ENCODE assay signal across 17 cellular contexts in genomic region chr7:102170417-102170970, GRCh38.
DNase-seq lines count a peak whose midpoint lies in the region; TF ChIP-seq lines count a peak whose summit lies in the region.
"Had no signal": no experiment of that assay in that cellular context is flagged by ENCODE, and none has a peak within 500 bp of the region (broad histone marks: within the 10 kb centered on the region; RNA-seq: fewer than 3 reads in every experiment).

No MANE protein-coding gene starts in this region.

- intact Hi-C loops in left ventricle myocardium inferior (cut with micrococcal nuclease): no loop called here

- H3K9me3 Mint-ChIP-seq in mesothelial cell of epicardium: no peaks in the 10 kb centered on the region
- H3K9me3 Mint-ChIP-seq: activated naive CD8-positive, alpha-beta T cell treated with anti-CD3 and anti-CD28 coated beads, Interleukin-2, amount 50 U/mL, for 24 hours had no signal

- H3K27me3 ChIP-seq in left ventricle myocardium inferior (ENCODE audit: low read depth): no peaks in the 10 kb centered on the region
- no peaks in the 10 kb centered on the region for H3K27me3 ChIP-seq in WERI-Rb-1 (ENCODE audit: insufficient read depth, low read depth, severe bottlenecking)
- H3K27me3 ChIP-seq: gastrocnemius medialis, left lung had no signal

- H3K27me3 Mint-ChIP-seq in mesothelial cell of epicardium (ENCODE audit: low read depth): no peaks in the 10 kb centered on the region
- H3K27me3 Mint-ChIP-seq: activated naive CD8-positive, alpha-beta T cell treated with anti-CD3 and anti-CD28 coated beads, Interleukin-2, amount 50 U/mL, for 24 hours had no signal

- H3K36me3 Mint-ChIP-seq in mesothelial cell of epicardium: peaks cover 33% of the 10 kb centered on the region

- H3K4me3 Mint-ChIP-seq in mesothelial cell of epicardium: no peak overlapping the region
- H3K4me3 Mint-ChIP-seq: activated naive CD8-positive, alpha-beta T cell treated with anti-CD3 and anti-CD28 coated beads, Interleukin-2, amount 50 U/mL, for 24 hours had no signal

- peak overlapping the region; percentile 27 for H3K4me3 ChIP-seq in left ventricle myocardium inferior
- no peak overlapping the region for H3K4me3 ChIP-seq in WERI-Rb-1 (ENCODE audit: low read depth, low read length)
- H3K4me3 ChIP-seq: gastrocnemius medialis, left lung had no signal

- peaks cover 67% of the 10 kb centered on the region for H3K36me3 ChIP-seq in left ventricle myocardium inferior
- peaks cover 24% of the 10 kb centered on the region for H3K36me3 ChIP-seq in WERI-Rb-1

- H3K27ac ChIP-seq in left ventricle myocardium inferior (replicated peaks) (peak overlapping the region; percentile 58), WERI-Rb-1 (no peak overlapping the region)
- H3K27ac ChIP-seq: left lung had no signal

- DNase-seq in G401 (ENCODE audit: low spot score): peak; percentile 27
- peak; percentile 52 for DNase-seq in astrocyte of the hippocampus (ENCODE audit: low read depth, low spot score)
- DNase-seq in left ventricle myocardium inferior: no peak
- peak; percentile 16 for DNase-seq in pons (ENCODE audit: low spot score)
- no peak for DNase-seq in NCI-H1694 (lab: John Stamatoyannopoulos, UW)
- no peak for DNase-seq in mesothelial cell of epicardium (ENCODE audit: low spot score in 2 of 2, unreplicated experiment in 2 of 2)
- no peak for DNase-seq in WERI-Rb-1
- no peak for DNase-seq in putamen (ENCODE audit: low spot score)
- DNase-seq: activated CD4-positive, alpha-beta T cell treated with anti-CD3 and anti-CD28 coated beads for 4 hours; activated naive CD8-positive, alpha-beta T cell treated with anti-CD3 and anti-CD28 coated beads, Interleukin-2, amount 50 U/mL, for 24 hours; AML-193; gastrocnemius medialis; NCI-H2029 treated with DMSO at 0.1 percent for 48 hours; occipital lobe; stimulated activated CD4-positive, alpha-beta T cell treated with anti-CD3 and anti-CD28 coated beads, Interleukin-1b, Interleukin-23, amount 100 ng/mL, for 48 hours; T-helper 1 cell had no signal

- peaks cover 18% of the 10 kb centered on the region for H3K4me1 ChIP-seq in left ventricle myocardium inferior

- H3K9me3 ChIP-seq in left ventricle myocardium inferior (replicated peaks) (no peaks in the 10 kb centered on the region), WERI-Rb-1 (ENCODE audit: severe bottlenecking) (no peaks in the 10 kb centered on the region)
- H3K9me3 ChIP-seq: gastrocnemius medialis, left lung had no signal

- TF ChIP-seq CTCF in left ventricle myocardium inferior (IDR thresholded peaks at IDR 0.05; ENCODE audit: borderline replicate concordance) (no peak), mesothelial cell of epicardium (IDR thresholded peaks at IDR 0.05; ENCODE audit: unreplicated experiment) (no peak), WERI-Rb-1 (IDR thresholded peaks at IDR 0.05; ENCODE audit: low read depth, low read length) (no peak)

- H3K4me1 Mint-ChIP-seq in mesothelial cell of epicardium: no peaks in the 10 kb centered on the region
- H3K4me1 Mint-ChIP-seq: activated naive CD8-positive, alpha-beta T cell treated with anti-CD3 and anti-CD28 coated beads, Interleukin-2, amount 50 U/mL, for 24 hours had no signal

- in situ Hi-C loops in G401 (cut with HindIII; ENCODE audit: low sequenced_read_pairs): no loop called here

- H3K27ac Mint-ChIP-seq in mesothelial cell of epicardium: no peak overlapping the region
- H3K27ac Mint-ChIP-seq: activated naive CD8-positive, alpha-beta T cell treated with anti-CD3 and anti-CD28 coated beads, Interleukin-2, amount 50 U/mL, for 24 hours had no signal

Comparison
In these comparisons a context has a peak if more than half of its experiments do, and no peak if none do; other contexts are left out.
1. DNase-seq: peak in G401 (single experiment), astrocyte of the hippocampus (single experiment) and pons (single experiment); none in left ventricle myocardium inferior (single experiment), NCI-H1694 (single experiment), mesothelial cell of epicardium (0 of 2), WERI-Rb-1 (single experiment) and putamen (single experiment).